In genomic region chr2:160220545-160221009, GRCh38 we compare ENCODE assay signal across 12 cellular contexts. TPM values are rescaled to one million over a fixed set of nuclear protein-coding genes. Genes with fewer than 3 reads are reported as not detected.
DNase-seq lines count a peak whose midpoint lies in the region; ATAC-seq and TF ChIP-seq lines count a peak whose summit lies in the region.
"Had no signal": no experiment of that assay in that cellular context is flagged by ENCODE, and none has a peak within 500 bp of the region (broad histone marks: within the 10 kb centered on the region; RNA-seq: fewer than 3 reads in every experiment).

No MANE protein-coding gene starts in this region.

- no peaks in the 10 kb centered on the region for H3K36me3 Mint-ChIP-seq in activated T-cell treated with anti-CD3 and anti-CD28 coated beads, Interleukin-2, amount 50 U/mL, for 4 hours (ENCODE audit: insufficient read depth)

- H3K9me3 ChIP-seq in MM.1S (replicated peaks; ENCODE audit: insufficient read depth, low read length), result no peaks in the 10 kb centered on the region

- no peak overlapping the region for H2AFZ ChIP-seq in MM.1S (ENCODE audit: low read length)

- no peaks in the 10 kb centered on the region for H4K20me1 ChIP-seq in MM.1S (ENCODE audit: insufficient read depth, low read length)

- no peaks in the 10 kb centered on the region for H3K36me3 ChIP-seq in MM.1S (replicated peaks; ENCODE audit: insufficient read depth, low read length)

- H3K27me3 ChIP-seq in foreskin keratinocyte, result no peaks in the 10 kb centered on the region
- no peaks in the 10 kb centered on the region for H3K27me3 ChIP-seq in MM.1S (replicated peaks; ENCODE audit: insufficient read depth, low read length)

- peak; percentile 31 for DNase-seq in M059J (ENCODE audit: low read depth)
- no peak for DNase-seq in activated T-cell treated with anti-CD3 and anti-CD28 coated beads, Interleukin-2, amount 50 U/mL, for 4 hours
- DNase-seq in foreskin keratinocyte, result peak; percentile 100
- DNase-seq in stimulated activated CD4-positive, alpha-beta T cell treated with anti-CD3 and anti-CD28 coated beads, Interleukin-1b, Interleukin-23, amount 100 ng/mL, for 48 hours, result peak; percentile 54
- no peak for DNase-seq in MM.1S
- DNase-seq in T-helper 9 cell, result no peak
- no peak for DNase-seq in NCI-H446 (lab: John Stamatoyannopoulos, UW)
- DNase-seq: activated CD8-positive, alpha-beta memory T cell treated with anti-CD3 and anti-CD28 coated beads, Interleukin-2, amount 50 U/mL, for 4 hours; EL; NCI-H2171 had no signal

- ATAC-seq in activated T-cell treated with anti-CD3 and anti-CD28 coated beads, Interleukin-2, amount 50 U/mL, for 4 hours, result peak; percentile 33 to 38
- ATAC-seq in foreskin keratinocyte, result peak; percentile 78

- no peaks in the 10 kb centered on the region for H3F3A ChIP-seq in MM.1S (ENCODE audit: insufficient read depth, low read length)

- H3K9me2 ChIP-seq in MM.1S (replicated peaks; ENCODE audit: insufficient read depth, low read length), result no peaks in the 10 kb centered on the region

- H3K79me2 ChIP-seq in MM.1S (ENCODE audit: low read length), result no peaks in the 10 kb centered on the region

- no peak overlapping the region for H3K4me3 ChIP-seq in MM.1S (ENCODE audit: low read length)

- no peak overlapping the region for H3K4me3 Mint-ChIP-seq in activated T-cell treated with anti-CD3 and anti-CD28 coated beads, Interleukin-2, amount 50 U/mL, for 4 hours

- H3K9me3 Mint-ChIP-seq in activated T-cell treated with anti-CD3 and anti-CD28 coated beads, Interleukin-2, amount 50 U/mL, for 4 hours, result no peaks in the 10 kb centered on the region

- peaks cover 50% of the 10 kb centered on the region for H3K4me1 Mint-ChIP-seq in activated T-cell treated with anti-CD3 and anti-CD28 coated beads, Interleukin-2, amount 50 U/mL, for 4 hours (ENCODE audit: low read depth)

- no peak overlapping the region for H3K4me2 ChIP-seq in MM.1S (ENCODE audit: low read depth, low read length)

- peaks cover 54% of the 10 kb centered on the region for H3K4me1 ChIP-seq in foreskin keratinocyte
- peaks cover 12% of the 10 kb centered on the region for H3K4me1 ChIP-seq in MM.1S (ENCODE audit: low read length)

- H3K27me3 Mint-ChIP-seq in activated T-cell treated with anti-CD3 and anti-CD28 coated beads, Interleukin-2, amount 50 U/mL, for 4 hours (ENCODE audit: low read depth), result peaks cover 3% of the 10 kb centered on the region

- no peak overlapping the region for H3K9ac ChIP-seq in MM.1S (ENCODE audit: low read length)

- H3K27ac ChIP-seq in foreskin keratinocyte, result peak overlapping the region; percentile 98
- H3K27ac ChIP-seq in MM.1S (ENCODE audit: low read length), result no peak overlapping the region

- peak; percentile 75 for TF ChIP-seq CTCF in foreskin keratinocyte (conservative IDR thresholded peaks at IDR 0.05)
- TF ChIP-seq CTCF in MM.1S (IDR thresholded peaks at IDR 0.05; ENCODE audit: low read length), result no peak

RNA-seq across cellular contexts. Expression of gene ITGB6, which starts 20.5 kb away (rescaled TPM):
- 0.49 and 1.6 TPM in 2 replicates for total RNA-seq in M059J (2014; rRNA removed; shearing (Covaris generic))
- not detected for total RNA-seq in activated T-cell treated with anti-CD3 and anti-CD28 coated beads, Interleukin-2, amount 50 U/mL, for 4 hours
- total RNA-seq in foreskin keratinocyte, result 41.2 and 113 TPM in 2 replicates
- 13.9 and 31.2 TPM in 2 replicates for polyA plus RNA-seq in foreskin keratinocyte
- total RNA-seq: dermis microvascular lymphatic vessel endothelial cell, SK-MEL-5 had no signal

Comparison
In these comparisons a context has a peak if more than half of its experiments do, and no peak if none do; other contexts are left out.
1. DNase-seq: peak in M059J (single experiment), foreskin keratinocyte (2 of 2) and stimulated activated CD4-positive, alpha-beta T cell treated with anti-CD3 and anti-CD28 coated beads, Interleukin-1b, Interleukin-23, amount 100 ng/mL, for 48 hours (single experiment); none in activated T-cell treated with anti-CD3 and anti-CD28 coated beads, Interleukin-2, amount 50 U/mL, for 4 hours (single experiment), MM.1S (single experiment), T-helper 9 cell (single experiment) and NCI-H446 (0 of 2).
2. RNA of gene ITGB6, which starts 20.5 kb away (total RNA-seq): 41.2 to 113 TPM in foreskin keratinocyte; 0.49 to 1.6 TPM in M059J and not detected in activated T-cell treated with anti-CD3 and anti-CD28 coated beads, Interleukin-2, amount 50 U/mL, for 4 hours; every median in the first group is over 10 times any median in the second.